Comparison of ENCODE assay signal across 18 cellular contexts in genomic region chr16:2856686-2857450, GRCh38. TPM values are rescaled to one million over a fixed set of nuclear protein-coding genes. Genes with fewer than 3 reads are reported as not detected.
DNase-seq lines count a peak whose midpoint lies in the region; ATAC-seq and TF ChIP-seq lines count a peak whose summit lies in the region.
"Had no signal": no experiment of that assay in that cellular context is flagged by ENCODE, and none has a peak within 500 bp of the region (broad histone marks: within the 10 kb centered on the region; RNA-seq: fewer than 3 reads in every experiment).

No MANE protein-coding gene starts in this region.

- BruUV-seq in mammary epithelial cell (replicated peaks; lab: Mats Ljungman, UMichigan), result no TSS peak

- 91% methylated on average over 14 of the region's 24 CpGs for WGBS in mammary epithelial cell (ENCODE audit: low coverage, missing lambda C conversion rate)

- H3K27me3 ChIP-seq in mammary epithelial cell (ENCODE audit: insufficient read depth, low read length) (no peaks in the 10 kb centered on the region), vagina (no peaks in the 10 kb centered on the region)

- intact Hi-C loops in natural killer cell (cut with micrococcal nuclease), result no loop called here
- intact Hi-C loops in mammary epithelial cell (cut with micrococcal nuclease), result no loop called here
- intact Hi-C loops in vagina (cut with DNase I), result no loop called here

- ATAC-seq in natural killer cell (no peak), HG03139 (IDR thresholded peaks at IDR 0.05; ENCODE audit: unreplicated experiment) (no peak), HG03571 (IDR thresholded peaks at IDR 0.05; ENCODE audit: unreplicated experiment) (no peak)
- no peak for ATAC-seq in natural killer cell treated with Interleukin-12 subunit alpha and Interleukin-12 subunit beta and Interleukin-15 and Interleukin-18, amount 100 ng/mL, for 72 hours

- in situ Hi-C loops in mammary epithelial cell (cut with MboI; ENCODE audit: low sequenced_read_pairs in 2 of 2), result no loop called here

- no peaks in the 10 kb centered on the region for H3K79me2 ChIP-seq in mammary epithelial cell (ENCODE audit: insufficient read depth, low read length)

- H3K4me1 Mint-ChIP-seq in natural killer cell, result peaks cover 14 to 21% of the 10 kb centered on the region in 2 donors
- peaks cover 11 to 14% of the 10 kb centered on the region in 2 donors for H3K4me1 Mint-ChIP-seq in natural killer cell treated with Interleukin-12 subunit alpha and Interleukin-12 subunit beta and Interleukin-15 and Interleukin-18, amount 100 ng/mL, for 72 hours (ENCODE audit: low read depth in 2 of 2)
- H3K4me1 Mint-ChIP-seq in mesothelial cell of epicardium, result peaks cover 5% of the 10 kb centered on the region

- H3K27ac Mint-ChIP-seq in natural killer cell (peak overlapping the region in 1 of 2 donors; percentile 81), mesothelial cell of epicardium (no peak overlapping the region)
- H3K27ac Mint-ChIP-seq in natural killer cell treated with Interleukin-12 subunit alpha and Interleukin-12 subunit beta and Interleukin-15 and Interleukin-18, amount 100 ng/mL, for 72 hours, result peak overlapping the region in 1 of 2 donors; percentile 50

- H3K27ac ChIP-seq in mammary epithelial cell (ENCODE audit: insufficient read depth, low read depth, low read length) (no peak overlapping the region), vagina (peak overlapping the region; percentile 63)
- H3K27ac ChIP-seq: left ventricle myocardium inferior had no signal

- no peak for TF ChIP-seq POLR2A in vagina (IDR thresholded peaks at IDR 0.05)

- H3K4me3 ChIP-seq in mammary epithelial cell (replicated peaks in 1 of 3; ENCODE audit: insufficient read depth in 1 of 3, low read depth in 2 of 3, low read length in 3 of 3), result peak overlapping the region in 2 of 3 experiments; percentile 40 to 46
- peak overlapping the region in 1 of 2 donors; percentile 39 for H3K4me3 ChIP-seq in vagina
- H3K4me3 ChIP-seq: left ventricle myocardium inferior had no signal

- H2AFZ ChIP-seq in mammary epithelial cell (ENCODE audit: low read depth, low read length), result no peak overlapping the region

- DNase-seq in natural killer cell (no peak), mammary epithelial cell (no peak), mesothelial cell of epicardium (ENCODE audit: low spot score in 2 of 2, unreplicated experiment in 2 of 2) (no peak), vagina (ENCODE audit: extremely low spot score in 2 of 2) (no peak)
- no peak for DNase-seq in natural killer cell treated with Interleukin-12 subunit alpha and Interleukin-12 subunit beta and Interleukin-15 and Interleukin-18, amount 100 ng/mL, for 72 hours (ENCODE audit: low spot score)
- no peak for DNase-seq in stimulated activated CD4-positive, alpha-beta T cell treated with anti-CD3 and anti-CD28 coated beads, Interleukin-4, amount 100 ng/mL, for 4 hours
- DNase-seq: activated T-cell treated with anti-CD3 and anti-CD28 coated beads, Interleukin-2, amount 50 U/mL, for 4 hours; central memory CD4-positive, alpha-beta T cell; left ventricle myocardium inferior; NCI-H2029; NCI-H524; right cardiac atrium had no signal

- H3K9me3 ChIP-seq in mammary epithelial cell (replicated peaks; ENCODE audit: insufficient read depth, low read length), result no peaks in the 10 kb centered on the region
- no peaks in the 10 kb centered on the region for H3K9me3 ChIP-seq in vagina

- H3K36me3 ChIP-seq in mammary epithelial cell (ENCODE audit: insufficient read depth, low read length), result no peaks in the 10 kb centered on the region
- no peaks in the 10 kb centered on the region for H3K36me3 ChIP-seq in vagina
- H3K36me3 ChIP-seq: left ventricle myocardium inferior had no signal

- peak overlapping the region; percentile 70 for H3K4me2 ChIP-seq in mammary epithelial cell (ENCODE audit: insufficient read depth, low read depth, low read length)

- no peak overlapping the region for H3K9ac ChIP-seq in mammary epithelial cell (ENCODE audit: insufficient read depth, low read length)
- H3K9ac ChIP-seq: SK-N-SH had no signal

- H3K36me3 Mint-ChIP-seq in natural killer cell, result peaks cover 10% of the 10 kb centered on the region
- H3K36me3 Mint-ChIP-seq in natural killer cell treated with Interleukin-12 subunit alpha and Interleukin-12 subunit beta and Interleukin-15 and Interleukin-18, amount 100 ng/mL, for 72 hours, result peaks cover 10% of the 10 kb centered on the region
- peaks cover 11% of the 10 kb centered on the region for H3K36me3 Mint-ChIP-seq in mesothelial cell of epicardium

- H3K4me3 Mint-ChIP-seq in natural killer cell (peak overlapping the region; percentile 43), mesothelial cell of epicardium (peak overlapping the region; percentile 41)
- no peak overlapping the region for H3K4me3 Mint-ChIP-seq in natural killer cell treated with Interleukin-12 subunit alpha and Interleukin-12 subunit beta and Interleukin-15 and Interleukin-18, amount 100 ng/mL, for 72 hours

- H3K9me3 Mint-ChIP-seq in natural killer cell (peaks cover 5 to 9% of the 10 kb centered on the region in 2 donors), mesothelial cell of epicardium (peaks cover 13% of the 10 kb centered on the region)
- peaks cover 8% of the 10 kb centered on the region for H3K9me3 Mint-ChIP-seq in natural killer cell treated with Interleukin-12 subunit alpha and Interleukin-12 subunit beta and Interleukin-15 and Interleukin-18, amount 100 ng/mL, for 72 hours

- H3K4me1 ChIP-seq in mammary epithelial cell (ENCODE audit: insufficient read depth, low read length), result peaks cover 36% of the 10 kb centered on the region
- no peaks in the 10 kb centered on the region for H3K4me1 ChIP-seq in vagina
- H3K4me1 ChIP-seq: left ventricle myocardium inferior had no signal

- CTCF ChIA-PET in mammary epithelial cell (lab: Charles Lee; ENCODE audit: low non-redundant PET), result no interaction called here

- dilution Hi-C loops in mammary epithelial cell (cut with HindIII; ENCODE audit: low sequenced_read_pairs), result no loop called here

- peaks cover 0 to 22% of the 10 kb centered on the region in 2 donors for H3K27me3 Mint-ChIP-seq in natural killer cell (ENCODE audit: low read depth in 2 of 2)
- H3K27me3 Mint-ChIP-seq in natural killer cell treated with Interleukin-12 subunit alpha and Interleukin-12 subunit beta and Interleukin-15 and Interleukin-18, amount 100 ng/mL, for 72 hours, result peaks cover 2 to 12% of the 10 kb centered on the region in 2 donors
- H3K27me3 Mint-ChIP-seq in mesothelial cell of epicardium (ENCODE audit: low read depth), result peaks cover 20% of the 10 kb centered on the region

- H4K20me1 ChIP-seq in mammary epithelial cell (ENCODE audit: insufficient read depth, low read length), result no peaks in the 10 kb centered on the region

- TF ChIP-seq CTCF in natural killer cell (IDR thresholded peaks at IDR 0.05), result no peak
- no peak for TF ChIP-seq CTCF in mammary epithelial cell (conservative IDR thresholded peaks at IDR 0.05 in 1 of 2, IDR thresholded peaks at IDR 0.05 in 1 of 2; ENCODE audit: extremely low read depth in 1 of 2, insufficient read depth in 1 of 2, low read depth in 1 of 2, low read length in 2 of 2)
- no peak for TF ChIP-seq CTCF in mesothelial cell of epicardium (IDR thresholded peaks at IDR 0.05; ENCODE audit: unreplicated experiment)
- TF ChIP-seq CTCF in vagina (IDR thresholded peaks at IDR 0.05), result no peak

RNA-seq across cellular contexts. Expression of gene PRSS22, which starts 1.1 kb away (rescaled TPM):
- 1 to 10 TPM; 1.5 to 7.7 (median 3.3) TPM for total RNA-seq in natural killer cell
- under 1 TPM; 0.86 TPM for total RNA-seq in natural killer cell treated with Interleukin-12 subunit alpha and Interleukin-12 subunit beta and Interleukin-15 and Interleukin-18, amount 100 ng/mL, for 72 hours
- total RNA-seq in mammary epithelial cell, result 10 to 100 TPM in 1 of 2 donors, 1 to 10 TPM in 1; 3.1 to 12.3 TPM
- polyA plus RNA-seq in mammary epithelial cell, result 3.6 TPM
- polyA minus RNA-seq in mammary epithelial cell, result 19.5 TPM
- total RNA-seq in mesothelial cell of epicardium, result 22.8 to 25.1 TPM (median 24.9 TPM) in 3 replicates
- 38.8 TPM for total RNA-seq in vagina
- total RNA-seq: left ventricle myocardium inferior, OCI-LY7, right cardiac atrium had no signal
- polyA plus RNA-seq: neural cell, right cardiac atrium, SK-N-SH had no signal

RNA-seq across cellular contexts. Expression of gene FLYWCH2, which starts 26.1 kb away (rescaled TPM):
- total RNA-seq in natural killer cell (10 to 100 TPM; 12.0 to 12.7 (median 12.6) TPM), mammary epithelial cell (10 to 100 TPM; 20.2 to 38.3 TPM), mesothelial cell of epicardium (26.3 to 28.6 TPM (median 28.3 TPM) in 3 replicates), vagina (65.1 TPM)
- 10 to 100 TPM; 21.5 to 24.7 TPM for total RNA-seq in natural killer cell treated with Interleukin-12 subunit alpha and Interleukin-12 subunit beta and Interleukin-15 and Interleukin-18, amount 100 ng/mL, for 72 hours
- 18.4 TPM for polyA plus RNA-seq in mammary epithelial cell
- 2.3 TPM for polyA minus RNA-seq in mammary epithelial cell

RNA-seq across cellular contexts. Expression of gene ZG16B, which starts 26.8 kb away (rescaled TPM):
- 1 to 10 TPM in 2 of 3 donors, under 1 TPM in 1; 0.78 to 1.5 (median 1.1) TPM for total RNA-seq in natural killer cell
- 10 to 100 TPM in 1 of 2 donors, 1 to 10 TPM in 1; 3.8 to 22.1 TPM for total RNA-seq in natural killer cell treated with Interleukin-12 subunit alpha and Interleukin-12 subunit beta and Interleukin-15 and Interleukin-18, amount 100 ng/mL, for 72 hours
- 1 to 10 TPM in 1 of 2 donors, not detected in 1; 2.7 TPM for total RNA-seq in mammary epithelial cell
- polyA plus RNA-seq in mammary epithelial cell, result 0.42 TPM
- not detected for polyA minus RNA-seq in mammary epithelial cell
- 0.51 to 1.5 TPM (median 0.70 TPM) in 3 replicates for total RNA-seq in mesothelial cell of epicardium
- total RNA-seq in vagina, result 11.3 TPM
- polyA plus RNA-seq: neural cell, right cardiac atrium had no signal

RNA-seq across cellular contexts. Expression of gene PRSS21, which starts 39.8 kb away (rescaled TPM):
- total RNA-seq in natural killer cell (1 to 10 TPM in 1 of 3 donors, under 1 TPM in 1, not detected in 1; 0.64 to 6.6 TPM), mammary epithelial cell (10 to 100 TPM in 1 of 2 donors, under 1 TPM in 1; 0.75 to 24.3 TPM), mesothelial cell of epicardium (not detected in 3 replicates), vagina (not detected)
- 10 to 100 TPM in 1 of 2 donors, under 1 TPM in 1; 0.53 to 21.5 TPM for total RNA-seq in natural killer cell treated with Interleukin-12 subunit alpha and Interleukin-12 subunit beta and Interleukin-15 and Interleukin-18, amount 100 ng/mL, for 72 hours
- 3.6 TPM for polyA plus RNA-seq in mammary epithelial cell
- polyA minus RNA-seq in mammary epithelial cell, result 7.3 TPM
- total RNA-seq: left ventricle myocardium inferior, right cardiac atrium, urinary bladder had no signal
- polyA plus RNA-seq: neural cell, right cardiac atrium, SK-N-SH had no signal

RNA-seq across cellular contexts. Expression of gene FLYWCH1, which starts 54.9 kb away (rescaled TPM):
- 100 to 1,000 TPM in 2 of 3 donors, 10 to 100 TPM in 1; 85.1 to 148 (median 130) TPM for total RNA-seq in natural killer cell
- total RNA-seq in natural killer cell treated with Interleukin-12 subunit alpha and Interleukin-12 subunit beta and Interleukin-15 and Interleukin-18, amount 100 ng/mL, for 72 hours, result 10 to 100 TPM; 66.6 to 85.7 TPM
- 10 to 100 TPM; 53.2 to 56.1 TPM for total RNA-seq in mammary epithelial cell
- 22.3 TPM for polyA plus RNA-seq in mammary epithelial cell
- 10.5 TPM for polyA minus RNA-seq in mammary epithelial cell
- total RNA-seq in mesothelial cell of epicardium, result 25.9 to 29.4 TPM (median 29.0 TPM) in 3 replicates
- total RNA-seq in vagina, result 32.9 TPM
